In genomic region chr4:155012469-155012868, GRCh38 we compare ENCODE assay signal across 9 cellular contexts.
"Had no signal": no experiment of that assay in that cellular context is flagged by ENCODE, and none has a peak within 500 bp of the region (broad histone marks: within the 10 kb centered on the region; RNA-seq: fewer than 3 reads in every experiment).

No MANE protein-coding gene starts in this region.

- DNase-seq: GM23248, GOT3, H7, H9, HCEC 1CT, HFFc6 had no signal

- H3K4me2 ChIP-seq: GM23338 had no signal

- H3K9ac ChIP-seq: GM23248 had no signal

- ATAC-seq: GM23338, HCT116 had no signal

- H3K4me3 ChIP-seq: GM23248, GM23338, HAP-1 had no signal

- H3K9me3 ChIP-seq: HAP-1 had no signal

- H3K36me3 ChIP-seq: HAP-1 had no signal

- H3K27ac ChIP-seq: GM23248 had no signal

- H3K4me1 ChIP-seq: HAP-1 had no signal

- H2AFZ ChIP-seq: GM23248, GM23338 had no signal
